In genomic region chr1:169102567-169102966, GRCh38 we compare ENCODE assay signal across 10 cellular contexts. TPM values are rescaled to one million over a fixed set of nuclear protein-coding genes. Genes with fewer than 3 reads are reported as not detected.
DNase-seq lines count a peak whose midpoint lies in the region; ATAC-seq and TF ChIP-seq lines count a peak whose summit lies in the region.
"Had no signal": no experiment of that assay in that cellular context is flagged by ENCODE, and none has a peak within 500 bp of the region (broad histone marks: within the 10 kb centered on the region; RNA-seq: fewer than 3 reads in every experiment).

No MANE protein-coding gene starts in this region.

- no peaks in the 10 kb centered on the region for H3K36me3 ChIP-seq in HEK293 (ENCODE audit: control insufficient read depth in 2 of 2, insufficient read depth in 1 of 2, low read length in 2 of 2)
- H3K36me3 ChIP-seq: ascending aorta had no signal

- H3K4me3 ChIP-seq in HEK293 (ENCODE audit: low read depth, low read length) (no peak overlapping the region), fibroblast of villous mesenchyme (ENCODE audit: low read depth, low read length) (no peak overlapping the region)

- CTCF ChIA-PET in HEK293 (lab: Yijun Ruan, JAX) = no interaction called here

- no peak overlapping the region for H3K27ac Mint-ChIP-seq in stimulated activated naive CD8-positive, alpha-beta T cell treated with anti-CD3 and anti-CD28 coated beads, Interleukin-15, amount 100 ng/mL, for 72 hours

- no peaks in the 10 kb centered on the region for H3K9me3 Mint-ChIP-seq in stimulated activated naive CD8-positive, alpha-beta T cell treated with anti-CD3 and anti-CD28 coated beads, Interleukin-15, amount 100 ng/mL, for 72 hours

- no peaks in the 10 kb centered on the region for H3K9me3 ChIP-seq in HEK293 (ENCODE audit: control insufficient read depth, insufficient read depth, low read depth, low read length)
- H3K9me3 ChIP-seq: ascending aorta had no signal

- POLR2A ChIA-PET in HEK293 (lab: Yijun Ruan, JAX) = no interaction called here

- H3K27ac ChIP-seq in HEK293 (ENCODE audit: extremely low read depth, low read depth, low read length) = no peak overlapping the region

- H3K4me1 Mint-ChIP-seq in stimulated activated naive CD8-positive, alpha-beta T cell treated with anti-CD3 and anti-CD28 coated beads, Interleukin-15, amount 100 ng/mL, for 72 hours = peaks cover 22% of the 10 kb centered on the region

- no peak for ATAC-seq in GM18502 (IDR thresholded peaks at IDR 0.05; ENCODE audit: poor library complexity, unreplicated experiment)
- no peak for ATAC-seq in stimulated activated naive CD8-positive, alpha-beta T cell treated with anti-CD3 and anti-CD28 coated beads, Interleukin-15, amount 100 ng/mL, for 72 hours

- no peak for TF ChIP-seq CTCF in HEK293 (tag by site-specific recombination; IDR thresholded peaks at IDR 0.05)
- TF ChIP-seq CTCF in fibroblast of villous mesenchyme (IDR thresholded peaks at IDR 0.05; ENCODE audit: insufficient read depth, low read depth, low read length) = no peak

- H3K4me3 Mint-ChIP-seq in stimulated activated naive CD8-positive, alpha-beta T cell treated with anti-CD3 and anti-CD28 coated beads, Interleukin-15, amount 100 ng/mL, for 72 hours = no peak overlapping the region

- H3K27me3 Mint-ChIP-seq in stimulated activated naive CD8-positive, alpha-beta T cell treated with anti-CD3 and anti-CD28 coated beads, Interleukin-15, amount 100 ng/mL, for 72 hours = peaks cover 7% of the 10 kb centered on the region

- DNase-seq in RPMI7951 (ENCODE audit: low read depth) (peak; percentile 76), fibroblast of villous mesenchyme (ENCODE audit: low read depth) (peak; percentile 56), renal cortical epithelial cell (ENCODE audit: low read depth) (peak; percentile 87), T-helper 2 cell (no peak), NAMALWA (ENCODE audit: low spot score) (no peak)
- no peak for DNase-seq in stimulated activated naive CD8-positive, alpha-beta T cell treated with anti-CD3 and anti-CD28 coated beads, Interleukin-15, amount 100 ng/mL, for 72 hours
- DNase-seq: NCI-H1930 had no signal

- H3K4me1 ChIP-seq in HEK293 (ENCODE audit: control insufficient read depth, insufficient read depth, low read length) = peaks cover 14% of the 10 kb centered on the region

TF ChIP-seq in HEK293, 187 proteins besides CTCF, POLR2A, EP300 and RAD21:
- TF ChIP-seq ZNF398 (tag by site-specific recombination; IDR thresholded peaks at IDR 0.05) (peak; percentile 47; the same call in 1 of the 2 replicates), ZBTB48 (tag by site-specific recombination; IDR thresholded peaks at IDR 0.05) (0 out of 2 replicates have a peak, but pooled peaks have one; percentile 23), ZBTB20 (tag by site-specific recombination; IDR thresholded peaks at IDR 0.05) (peak; percentile 38; the same call in 1 of the 2 replicates), SP7 (tag by site-specific recombination; IDR thresholded peaks at IDR 0.05) (peak; percentile 73), ZIC2 (tag by site-specific recombination; IDR thresholded peaks at IDR 0.05) (peak; percentile 47), SCRT2 (tag by site-specific recombination; IDR thresholded peaks at IDR 0.05) (peak; percentile 36; the same call in 1 of the 2 replicates), INSM2 (tag by site-specific recombination; IDR thresholded peaks at IDR 0.05) (peak; percentile 37; the same call in 1 of the 2 replicates), GLIS1 (tag by site-specific recombination; IDR thresholded peaks at IDR 0.05) (peak; percentile 49), ZNF837 (tag by site-specific recombination; IDR thresholded peaks at IDR 0.05) (no peak), ZBTB17 (tag by site-specific recombination; IDR thresholded peaks at IDR 0.05) (peak; percentile 33; the same call in 1 of the 2 replicates), ZBTB8A (tag by site-specific recombination; IDR thresholded peaks at IDR 0.05) (peak; percentile 64), KLF17 (tag by site-specific recombination; IDR thresholded peaks at IDR 0.05) (peak; percentile 60; the same call in 1 of the 2 replicates), PRDM10 (tag by site-specific recombination; IDR thresholded peaks at IDR 0.05) (peak; percentile 32; the same call in 1 of the 2 replicates), ZNF561 (tag by site-specific recombination; IDR thresholded peaks at IDR 0.05; ENCODE audit: borderline replicate concordance) (0 out of 2 replicates have a peak, but pooled peaks have one; percentile 36), ZNF521 (tag by site-specific recombination; IDR thresholded peaks at IDR 0.05) (no peak), ZNF624 (tag by site-specific recombination; IDR thresholded peaks at IDR 0.05) (no peak), ZNF600 (tag by site-specific recombination; IDR thresholded peaks at IDR 0.05) (peak; percentile 64), ZNF660 (tag by site-specific recombination; IDR thresholded peaks at IDR 0.05) (peak; percentile 88), ZNF704 (tag by site-specific recombination; IDR thresholded peaks at IDR 0.05) (no peak)
TF ChIP-seq in HEK293: peak in this region for 15.

RNA-seq across cellular contexts. Expression of gene ATP1B1, which starts 3.9 kb away (rescaled TPM):
- 12.0 and 16.7 TPM in 2 replicates for total RNA-seq in RPMI7951 (2014; rRNA removed; shearing (Covaris generic))
- total RNA-seq in fibroblast of villous mesenchyme (20.6 and 37.1 TPM in 2 replicates), renal cortical epithelial cell (96.4 and 314 TPM in 2 replicates)

Comparison
In these comparisons a context has a peak if more than half of its experiments do, and no peak if none do; other contexts are left out.
1. DNase-seq: peak in RPMI7951 (single experiment), fibroblast of villous mesenchyme (single experiment) and renal cortical epithelial cell (single experiment); none in T-helper 2 cell (0 of 5), NAMALWA (single experiment) and stimulated activated naive CD8-positive, alpha-beta T cell treated with anti-CD3 and anti-CD28 coated beads, Interleukin-15, amount 100 ng/mL, for 72 hours (0 of 2).